ENCODE assay signal across 34 cellular contexts in genomic region chr1:158100498-158100897, GRCh38.
"Had no signal": no experiment of that assay in that cellular context is flagged by ENCODE, and none has a peak within 500 bp of the region (broad histone marks: within the 10 kb centered on the region; RNA-seq: fewer than 3 reads in every experiment).

No MANE protein-coding gene starts in this region.

- DNase-seq: activated CD4-positive, alpha-beta T cell treated with anti-CD3 and anti-CD28 coated beads for 36 hours; activated CD4-positive, alpha-beta T cell treated with anti-CD3 and anti-CD28 coated beads, Interleukin-2, amount 10 ng/mL, durations not matched to agents 24 days and 14 days; activated CD4-positive, alpha-beta T cell treated with anti-CD3 and anti-CD28 coated beads, Interleukin-2, amount 50 U/mL, for 4 hours; activated CD4-positive, CD25-positive, alpha-beta regulatory T cell; activated CD4-positive, CD25-positive, alpha-beta regulatory T cell treated with anti-CD3 and anti-CD28 coated beads, Interleukin-2, amount 50 U/mL, for 72 hours; activated CD8-positive, alpha-beta memory T cell treated with anti-CD3 and anti-CD28 coated beads, Interleukin-2, amount 10 ng/mL, durations not matched to agents 7 days and 5 days; activated CD8-positive, alpha-beta memory T cell treated with anti-CD3 and anti-CD28 coated beads, Interleukin-2, amount 50 U/mL, for 4 hours; activated CD8-positive, alpha-beta T cell treated with anti-CD3 and anti-CD28 coated beads, Interleukin-2, amount 10 ng/mL, durations not matched to agents 7 days and 5 days; activated effector memory CD4-positive, alpha-beta T cell treated with anti-CD3 and anti-CD28 coated beads, Interleukin-2, amount 50 U/mL, for 16 hours; activated naive CD4-positive, alpha-beta T cell treated with anti-CD3 and anti-CD28 coated beads for 36 hours; activated naive CD8-positive, alpha-beta T cell treated with anti-CD3 and anti-CD28 coated beads for 36 hours; activated naive CD8-positive, alpha-beta T cell treated with anti-CD3 and anti-CD28 coated beads, Interleukin-2, amount 50 U/mL, for 24 hours; activated T-cell treated with anti-CD3 and anti-CD28 coated beads, Interleukin-2, amount 50 U/mL, for 1 hour; activated T-cell treated with anti-CD3 and anti-CD28 coated beads, Interleukin-2, amount 50 U/mL, for 48 hours; brain microvascular endothelial cell; dorsolateral prefrontal cortex; effector memory CD4-positive, alpha-beta T cell; endodermal cell; head of caudate nucleus; T-helper 1 cell; T-helper 17 cell; T1000; WERI-Rb-1 had no signal

- FAIRE-seq: bronchial epithelial cell, frontal cortex had no signal

- H3K4me1 Mint-ChIP-seq: activated naive CD4-positive, alpha-beta T cell treated with anti-CD3 and anti-CD28 coated beads, Interleukin-2, amount 50 U/mL, for 24 hours; central memory CD8-positive, alpha-beta T cell had no signal

- H3K27me3 Mint-ChIP-seq: activated naive CD8-positive, alpha-beta T cell treated with anti-CD3 and anti-CD28 coated beads, Interleukin-2, amount 50 U/mL, for 24 hours had no signal

- H3K36me3 ChIP-seq: brain microvascular endothelial cell had no signal

- H3K4me3 Mint-ChIP-seq: activated CD4-positive, alpha-beta T cell treated with anti-CD3 and anti-CD28 coated beads for 36 hours; activated CD4-positive, alpha-beta T cell treated with anti-CD3 and anti-CD28 coated beads, Interleukin-2, amount 10 ng/mL, durations not matched to agents 24 days and 14 days; activated CD8-positive, alpha-beta memory T cell treated with anti-CD3 and anti-CD28 coated beads, Interleukin-2, amount 10 ng/mL, durations not matched to agents 7 days and 5 days; activated CD8-positive, alpha-beta T cell treated with anti-CD3 and anti-CD28 coated beads, Interleukin-2, amount 10 ng/mL, durations not matched to agents 7 days and 5 days; activated naive CD4-positive, alpha-beta T cell treated with anti-CD3 and anti-CD28 coated beads for 36 hours; activated naive CD4-positive, alpha-beta T cell treated with anti-CD3 and anti-CD28 coated beads, Interleukin-2, amount 50 U/mL, for 24 hours; activated naive CD8-positive, alpha-beta T cell treated with anti-CD3 and anti-CD28 coated beads for 36 hours; activated naive CD8-positive, alpha-beta T cell treated with anti-CD3 and anti-CD28 coated beads, Interleukin-2, amount 50 U/mL, for 24 hours; activated T-helper 1 cell treated with anti-CD3 and anti-CD28 coated beads, Interleukin-12 subunit alpha, Interleukin-12 subunit beta, Interleukin-2, Interleukin-4 antibody, amounts not matched to agents 30 ng/mL and 10 ng/mL and 1 ng/mL, durations not matched to agents 14 hours and 24 hours and 36 hours; central memory CD8-positive, alpha-beta T cell; dendritic cell treated with granulocyte-macrophage colony-stimulating factor and Interleukin-4, amounts not matched to agents 40 ng/mL and 50 ng/mL, for 4 days; endodermal cell; T-helper 17 cell; T-helper 2 cell treated with Interferon-gamma antibody and Interleukin-4, amounts not matched to agents 5 μg/mL and 100 μg/mL, for 36 hours had no signal

- ATAC-seq: activated CD4-positive, alpha-beta T cell treated with anti-CD3 and anti-CD28 coated beads for 36 hours; activated CD8-positive, alpha-beta memory T cell treated with anti-CD3 and anti-CD28 coated beads, Interleukin-2, amount 10 ng/mL, durations not matched to agents 7 days and 5 days; activated CD8-positive, alpha-beta T cell treated with anti-CD3 and anti-CD28 coated beads, Interleukin-2, amount 10 ng/mL, durations not matched to agents 7 days and 5 days; activated naive CD8-positive, alpha-beta T cell treated with anti-CD3 and anti-CD28 coated beads, Interleukin-2, amount 50 U/mL, for 24 hours; esophagus mucosa; T-helper 17 cell had no signal

- H3K27ac Mint-ChIP-seq: activated CD4-positive, alpha-beta T cell treated with anti-CD3 and anti-CD28 coated beads for 36 hours; activated CD4-positive, alpha-beta T cell treated with anti-CD3 and anti-CD28 coated beads, Interleukin-2, amount 10 ng/mL, durations not matched to agents 24 days and 14 days; activated CD8-positive, alpha-beta memory T cell treated with anti-CD3 and anti-CD28 coated beads, Interleukin-2, amount 10 ng/mL, durations not matched to agents 7 days and 5 days; activated CD8-positive, alpha-beta T cell treated with anti-CD3 and anti-CD28 coated beads, Interleukin-2, amount 10 ng/mL, durations not matched to agents 7 days and 5 days; activated naive CD4-positive, alpha-beta T cell treated with anti-CD3 and anti-CD28 coated beads for 36 hours; activated naive CD4-positive, alpha-beta T cell treated with anti-CD3 and anti-CD28 coated beads, Interleukin-2, amount 50 U/mL, for 24 hours; activated naive CD8-positive, alpha-beta T cell treated with anti-CD3 and anti-CD28 coated beads for 36 hours; activated naive CD8-positive, alpha-beta T cell treated with anti-CD3 and anti-CD28 coated beads, Interleukin-2, amount 50 U/mL, for 24 hours; activated T-helper 1 cell treated with anti-CD3 and anti-CD28 coated beads, Interleukin-12 subunit alpha, Interleukin-12 subunit beta, Interleukin-2, Interleukin-4 antibody, amounts not matched to agents 30 ng/mL and 10 ng/mL and 1 ng/mL, durations not matched to agents 14 hours and 24 hours and 36 hours; activated T-helper 2 cell treated with anti-CD3 and anti-CD28 coated beads, Interferon-gamma antibody, Interleukin-2, Interleukin-4, amounts not matched to agents 10 μg/mL and 5 μg/mL and 100 μg/mL, durations not matched to agents 14 hours and 24 hours and 36 hours; dendritic cell treated with granulocyte-macrophage colony-stimulating factor and Interleukin-4, amounts not matched to agents 40 ng/mL and 50 ng/mL, for 4 days; endodermal cell; T-helper 17 cell; T-helper 2 cell treated with Interferon-gamma antibody and Interleukin-4, amounts not matched to agents 5 μg/mL and 100 μg/mL, for 36 hours had no signal

- H3K27me3 ChIP-seq: ascending aorta, brain microvascular endothelial cell had no signal

- H3K4me1 ChIP-seq: ascending aorta had no signal

- H3K4me3 ChIP-seq: ascending aorta, coronary artery, dorsolateral prefrontal cortex had no signal

- H3K27ac ChIP-seq: ascending aorta, brain microvascular endothelial cell, coronary artery, dorsolateral prefrontal cortex, WERI-Rb-1 had no signal

- H3K36me3 Mint-ChIP-seq: activated CD8-positive, alpha-beta memory T cell treated with anti-CD3 and anti-CD28 coated beads, Interleukin-2, amount 10 ng/mL, durations not matched to agents 7 days and 5 days; activated naive CD4-positive, alpha-beta T cell treated with anti-CD3 and anti-CD28 coated beads, Interleukin-2, amount 50 U/mL, for 24 hours; activated naive CD8-positive, alpha-beta T cell treated with anti-CD3 and anti-CD28 coated beads for 36 hours had no signal

- H3K9me3 ChIP-seq: ascending aorta had no signal

- H3K9me3 Mint-ChIP-seq: activated CD4-positive, alpha-beta T cell treated with anti-CD3 and anti-CD28 coated beads, Interleukin-2, amount 10 ng/mL, durations not matched to agents 24 days and 14 days; activated naive CD4-positive, alpha-beta T cell treated with anti-CD3 and anti-CD28 coated beads for 36 hours; activated naive CD4-positive, alpha-beta T cell treated with anti-CD3 and anti-CD28 coated beads, Interleukin-2, amount 50 U/mL, for 24 hours; activated naive CD8-positive, alpha-beta T cell treated with anti-CD3 and anti-CD28 coated beads for 36 hours; activated naive CD8-positive, alpha-beta T cell treated with anti-CD3 and anti-CD28 coated beads, Interleukin-2, amount 50 U/mL, for 24 hours; activated T-helper 1 cell treated with anti-CD3 and anti-CD28 coated beads, Interleukin-12 subunit alpha, Interleukin-12 subunit beta, Interleukin-2, Interleukin-4 antibody, amounts not matched to agents 30 ng/mL and 10 ng/mL and 1 ng/mL, durations not matched to agents 14 hours and 24 hours and 36 hours; activated T-helper 2 cell treated with anti-CD3 and anti-CD28 coated beads, Interferon-gamma antibody, Interleukin-2, Interleukin-4, amounts not matched to agents 10 μg/mL and 5 μg/mL and 100 μg/mL, durations not matched to agents 14 hours and 24 hours and 36 hours; central memory CD8-positive, alpha-beta T cell; dendritic cell treated with granulocyte-macrophage colony-stimulating factor and Interleukin-4, amounts not matched to agents 40 ng/mL and 50 ng/mL, for 4 days; endodermal cell; T-helper 2 cell treated with Interferon-gamma antibody and Interleukin-4, amounts not matched to agents 5 μg/mL and 100 μg/mL, for 36 hours had no signal
